ENCODE assay signal across 8 cellular contexts in the genomic region with DNA sequence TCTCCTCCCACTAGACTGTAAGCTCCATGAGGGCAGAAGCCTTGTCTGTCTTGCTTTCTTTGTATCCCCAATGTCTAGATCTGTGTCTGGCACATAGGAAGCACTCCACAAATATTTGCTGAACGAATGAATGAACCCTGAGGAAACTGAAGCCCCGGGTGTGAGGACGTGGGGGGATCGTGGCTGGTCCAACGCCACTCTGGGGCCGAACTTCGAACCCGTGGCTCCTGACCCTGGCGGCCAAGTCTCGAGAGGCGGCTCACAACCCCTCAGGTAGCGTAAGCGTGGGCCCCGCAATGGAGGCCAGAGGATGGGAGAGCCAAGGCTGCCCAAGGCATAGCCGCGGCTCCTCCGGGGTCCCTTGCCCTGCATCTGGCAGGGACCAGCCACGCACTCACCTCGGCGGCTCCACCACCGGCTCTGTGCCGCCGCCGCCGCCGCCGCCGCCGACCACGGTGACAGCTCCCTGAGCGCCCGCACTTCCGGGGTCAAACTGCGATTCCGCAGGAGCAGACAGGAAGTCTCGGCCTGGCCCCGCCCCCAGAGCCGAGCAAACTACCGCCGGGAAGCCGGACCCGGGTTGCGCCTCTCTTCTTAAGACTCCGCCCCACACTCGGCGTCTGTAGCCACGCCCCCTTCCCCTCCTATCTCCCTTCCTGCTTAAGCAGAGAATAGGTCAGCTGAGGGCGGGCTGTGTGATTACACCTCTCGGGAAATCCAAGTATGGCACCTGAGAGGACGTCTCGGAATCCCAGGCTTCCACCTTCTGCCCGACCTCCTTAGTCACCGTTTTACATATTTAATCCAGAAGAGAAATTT. TPM values are rescaled to one million over a fixed set of nuclear protein-coding genes. Genes with fewer than 3 reads are reported as not detected.
A peak's percentile ranks its signal among the peaks of the same experiment; 100 is the strongest.
DNase-seq lines count a peak whose midpoint lies in the region; FAIRE-seq and TF ChIP-seq lines count a peak whose summit lies in the region.

Gene ASCC2 (minus strand): TSS at position 495 of the 819 bp plus-strand sequence. CDS start 5,949 bp downstream, outside the sequence.

- H2BK5ac ChIP-seq in neuronal stem cell (ENCODE audit: low read length) = no peak within 1 kb of the TSS

- no peak within 1 kb of the TSS for H3K27ac ChIP-seq in neuronal stem cell (replicated peaks; ENCODE audit: low read length)

- H2AK5ac ChIP-seq in neuronal stem cell (ENCODE audit: low read depth, low read length) = no peak within 1 kb of the TSS

- H3K18ac ChIP-seq in neuronal stem cell (ENCODE audit: low read length) = peak within 1 kb of the TSS; percentile 54

- peaks cover 0 to 4% of the 10 kb centered on the region in 2 donors for H3K4me1 ChIP-seq in neuronal stem cell (ENCODE audit: control insufficient read depth in 2 of 2, insufficient read depth in 1 of 2, low read depth in 1 of 2, low read length in 2 of 2)

- no peak within 1 kb of the TSS for H3K14ac ChIP-seq in neuronal stem cell (ENCODE audit: low read length)

- CTCF ChIA-PET in activated naive CD4-positive, alpha-beta T cell treated with anti-CD3 and anti-CD28 coated beads, Interleukin-2, amount 10 ng/mL, durations not matched to agents 7 days and 5 days (lab: Charles Lee) = interaction anchor here (0.7 to 1.6 kb wide), 4 partner anchors 167 to 1019 kb away, joined by 3 to 5 read pairs (median 4); no protein-coding TSS in a partner anchor

- no peak within 1 kb of the TSS for H2BK15ac ChIP-seq in neuronal stem cell (ENCODE audit: low read length)

- H2BK12ac ChIP-seq in neuronal stem cell (ENCODE audit: low read length) = no peak within 1 kb of the TSS

- H2AFZ ChIP-seq in neuronal stem cell (ENCODE audit: low read length) = peak within 1 kb of the TSS; percentile 96

- no peak within 1 kb of the TSS for H3K23ac ChIP-seq in neuronal stem cell (ENCODE audit: low read depth, low read length, poor library complexity)

- H3K79me1 ChIP-seq in neuronal stem cell (ENCODE audit: low read depth, low read length) = peaks cover 2% of the 10 kb centered on the region

- DNase-seq in GM03348 (ENCODE audit: low spot score) (peak; percentile 98), HFF-Myc (ENCODE audit: extremely low read depth, low read depth) (peak; percentile 84), NAMALWA (ENCODE audit: low spot score) (peak; percentile 97), SK-N-DZ (ENCODE audit: low spot score) (peak; percentile 98), frontal cortex (ENCODE audit: low spot score in 2 of 2) (peak; percentile 93 to 96), neuronal stem cell (ENCODE audit: low spot score) (peak; percentile 95)
- peak; percentile 100 for DNase-seq in activated naive CD4-positive, alpha-beta T cell treated with anti-CD3 and anti-CD28 coated beads, Interleukin-2, amount 10 ng/mL, durations not matched to agents 7 days and 5 days

- H3K9me3 ChIP-seq in neuronal stem cell (replicated peaks in 1 of 2; ENCODE audit: control insufficient read depth in 2 of 2, insufficient read depth in 1 of 2, low read depth in 1 of 2, low read length in 2 of 2) = no peaks in the 10 kb centered on the region

- no peaks in the 10 kb centered on the region for H3K9me3 Mint-ChIP-seq in activated naive CD4-positive, alpha-beta T cell treated with anti-CD3 and anti-CD28 coated beads, Interleukin-2, amount 10 ng/mL, durations not matched to agents 7 days and 5 days

- no peak for TF ChIP-seq CTCF in HFF-Myc (IDR thresholded peaks at IDR 0.05; ENCODE audit: low read depth, low read length, missing control alignments)
- no peak for TF ChIP-seq CTCF in subcutaneous adipose tissue (IDR thresholded peaks at IDR 0.05; ENCODE audit: low read depth)

- H3K9ac ChIP-seq in neuronal stem cell (ENCODE audit: low read depth, low read length, poor library complexity) = peak within 1 kb of the TSS; percentile 94

- H3K36me3 ChIP-seq in neuronal stem cell (replicated peaks in 1 of 2; ENCODE audit: control insufficient read depth in 2 of 2, insufficient read depth in 2 of 2, low read length in 2 of 2) = peaks cover 3 to 21% of the 10 kb centered on the region in 2 donors

- no peak within 1 kb of the TSS for H3K4ac ChIP-seq in neuronal stem cell (ENCODE audit: low read length)

- H3K27me3 Mint-ChIP-seq in activated naive CD4-positive, alpha-beta T cell treated with anti-CD3 and anti-CD28 coated beads, Interleukin-2, amount 10 ng/mL, durations not matched to agents 7 days and 5 days = no peaks in the 10 kb centered on the region

- no peak within 1 kb of the TSS for H4K91ac ChIP-seq in neuronal stem cell (ENCODE audit: low read depth, low read length, poor library complexity)

- H3K27ac Mint-ChIP-seq in activated naive CD4-positive, alpha-beta T cell treated with anti-CD3 and anti-CD28 coated beads, Interleukin-2, amount 10 ng/mL, durations not matched to agents 7 days and 5 days = peak within 1 kb of the TSS; percentile 87

- no CpG with 5 or more reads among the region's 53 CpGs for WGBS in neuronal stem cell (ENCODE audit: extremely low coverage in 2 of 2, insufficient read length in 2 of 2, insufficient replicate concordance in 1 of 2), 2 donors

- peak within 1 kb of the TSS; percentile 73 for H3K4me3 ChIP-seq in HFF-Myc (replicated peaks; ENCODE audit: low read depth, low read length)
- H3K4me3 ChIP-seq in neuronal stem cell (ENCODE audit: low read length in 2 of 2) = peak within 1 kb of the TSS; percentile 87 to 92

- H2BK120ac ChIP-seq in neuronal stem cell (ENCODE audit: low read depth, low read length) = no peak within 1 kb of the TSS

- H3K4me1 Mint-ChIP-seq in activated naive CD4-positive, alpha-beta T cell treated with anti-CD3 and anti-CD28 coated beads, Interleukin-2, amount 10 ng/mL, durations not matched to agents 7 days and 5 days = peaks cover 31% of the 10 kb centered on the region

- FAIRE-seq in frontal cortex (lab: Jason Lieb, UNC) = no peak

- H3K27me3 ChIP-seq in neuronal stem cell (ENCODE audit: control insufficient read depth in 3 of 3, insufficient read depth in 3 of 3, low read depth in 1 of 3, low read length in 3 of 3) = no peaks in the 10 kb centered on the region

- no peak within 1 kb of the TSS for H4K8ac ChIP-seq in neuronal stem cell (ENCODE audit: low read depth, low read length)

- peak within 1 kb of the TSS; percentile 72 for H3K4me2 ChIP-seq in neuronal stem cell (ENCODE audit: insufficient read depth, low read length, poor library complexity, severe bottlenecking)

- peak within 1 kb of the TSS; percentile 95 for H3K4me3 Mint-ChIP-seq in activated naive CD4-positive, alpha-beta T cell treated with anti-CD3 and anti-CD28 coated beads, Interleukin-2, amount 10 ng/mL, durations not matched to agents 7 days and 5 days

- H3K36me3 Mint-ChIP-seq in activated naive CD4-positive, alpha-beta T cell treated with anti-CD3 and anti-CD28 coated beads, Interleukin-2, amount 10 ng/mL, durations not matched to agents 7 days and 5 days = peaks cover 23% of the 10 kb centered on the region

RNA-seq across cellular contexts. Expression of gene ASCC2, which starts in this region (rescaled TPM):
- 21.8 and 27.2 TPM in 2 replicates for polyA plus RNA-seq in SK-N-DZ (2014; cell fraction: cytosol; rRNA removed)
- polyA plus RNA-seq in SK-N-DZ (2014; cell fraction: nucleus; rRNA removed) = 23.1 and 43.9 TPM in 2 replicates
- 15.1 TPM for total RNA-seq in frontal cortex
- 23.2 TPM for polyA plus RNA-seq in neuronal stem cell (2013, experiment 1 of 2)
- 24.0 TPM for polyA plus RNA-seq in neuronal stem cell (2013, experiment 2 of 2)
- 100 to 1,000 TPM in 1 of 4 donors, 10 to 100 TPM in 3; 37.7 to 113 (median 64.8) TPM for total RNA-seq in subcutaneous adipose tissue
